ENCODE assay signal across 2 cellular contexts in the genomic region with DNA sequence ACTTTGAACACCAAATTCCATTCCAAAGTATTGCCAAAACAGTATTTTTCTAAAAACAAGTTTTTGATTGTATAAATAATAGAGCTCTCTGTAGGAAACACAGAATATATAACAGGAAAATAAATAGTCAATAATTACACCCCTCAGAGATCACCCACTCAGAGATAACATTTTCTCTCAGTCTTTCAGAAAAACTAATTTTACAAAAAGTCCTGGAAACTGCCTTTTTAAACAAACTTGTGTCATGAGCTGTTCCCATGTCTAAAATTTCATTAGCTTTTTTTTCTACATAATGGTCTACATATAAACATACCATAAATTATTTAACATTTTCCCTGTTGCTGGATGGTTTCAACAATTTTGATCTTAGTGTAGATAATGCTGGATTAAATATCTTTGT.
TF ChIP-seq lines count a peak whose summit lies in the region.

No MANE protein-coding gene starts in this region.

TF ChIP-seq in SK-N-SH, 30 proteins besides CTCF, POLR2A, EP300 and RAD21 (continued from another document):
- TF ChIP-seq, protein P1, sequence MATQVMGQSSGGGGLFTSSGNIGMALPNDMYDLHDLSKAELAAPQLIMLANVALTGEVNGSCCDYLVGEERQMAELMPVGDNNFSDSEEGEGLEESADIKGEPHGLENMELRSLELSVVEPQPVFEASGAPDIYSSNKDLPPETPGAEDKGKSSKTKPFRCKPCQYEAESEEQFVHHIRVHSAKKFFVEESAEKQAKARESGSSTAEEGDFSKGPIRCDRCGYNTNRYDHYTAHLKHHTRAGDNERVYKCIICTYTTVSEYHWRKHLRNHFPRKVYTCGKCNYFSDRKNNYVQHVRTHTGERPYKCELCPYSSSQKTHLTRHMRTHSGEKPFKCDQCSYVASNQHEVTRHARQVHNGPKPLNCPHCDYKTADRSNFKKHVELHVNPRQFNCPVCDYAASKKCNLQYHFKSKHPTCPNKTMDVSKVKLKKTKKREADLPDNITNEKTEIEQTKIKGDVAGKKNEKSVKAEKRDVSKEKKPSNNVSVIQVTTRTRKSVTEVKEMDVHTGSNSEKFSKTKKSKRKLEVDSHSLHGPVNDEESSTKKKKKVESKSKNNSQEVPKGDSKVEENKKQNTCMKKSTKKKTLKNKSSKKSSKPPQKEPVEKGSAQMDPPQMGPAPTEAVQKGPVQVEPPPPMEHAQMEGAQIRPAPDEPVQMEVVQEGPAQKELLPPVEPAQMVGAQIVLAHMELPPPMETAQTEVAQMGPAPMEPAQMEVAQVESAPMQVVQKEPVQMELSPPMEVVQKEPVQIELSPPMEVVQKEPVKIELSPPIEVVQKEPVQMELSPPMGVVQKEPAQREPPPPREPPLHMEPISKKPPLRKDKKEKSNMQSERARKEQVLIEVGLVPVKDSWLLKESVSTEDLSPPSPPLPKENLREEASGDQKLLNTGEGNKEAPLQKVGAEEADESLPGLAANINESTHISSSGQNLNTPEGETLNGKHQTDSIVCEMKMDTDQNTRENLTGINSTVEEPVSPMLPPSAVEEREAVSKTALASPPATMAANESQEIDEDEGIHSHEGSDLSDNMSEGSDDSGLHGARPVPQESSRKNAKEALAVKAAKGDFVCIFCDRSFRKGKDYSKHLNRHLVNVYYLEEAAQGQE (IDR thresholded peaks at IDR 0.05; ENCODE audit: low read depth, low read length), result no peak
- TF ChIP-seq RXRA (IDR thresholded peaks at IDR 0.05; ENCODE audit: borderline replicate concordance, low read depth) (no peak), TAF1 (IDR thresholded peaks at IDR 0.05; ENCODE audit: borderline replicate concordance, low read depth, low read length) (no peak), POLR2AphosphoS5 (IDR thresholded peaks at IDR 0.05; ENCODE audit: low read depth, low read length) (no peak), SIN3A (IDR thresholded peaks at IDR 0.05; ENCODE audit: borderline replicate concordance, low read depth, low read length) (no peak), MXI1 (IDR thresholded peaks at IDR 0.05; ENCODE audit: low read depth, low read length) (no peak), FOXJ3 (CRISPR knock-in tag; IDR thresholded peaks at IDR 0.05) (no peak), NRF1 (IDR thresholded peaks at IDR 0.05; ENCODE audit: low read depth, low read length) (no peak), SMC3 (IDR thresholded peaks at IDR 0.05; ENCODE audit: low read depth, low read length) (no peak), FOSL2 (IDR thresholded peaks at IDR 0.05; ENCODE audit: borderline replicate concordance, low read depth) (no peak), RFX5 (IDR thresholded peaks at IDR 0.05; ENCODE audit: low read length) (no peak), NFIC (IDR thresholded peaks at IDR 0.05; ENCODE audit: borderline replicate concordance) (no peak), GABPA (IDR thresholded peaks at IDR 0.05; ENCODE audit: low read depth) (no peak), TEAD4 (IDR thresholded peaks at IDR 0.05; ENCODE audit: borderline replicate concordance, insufficient read depth) (no peak)
- TF ChIP-seq, protein P2, sequence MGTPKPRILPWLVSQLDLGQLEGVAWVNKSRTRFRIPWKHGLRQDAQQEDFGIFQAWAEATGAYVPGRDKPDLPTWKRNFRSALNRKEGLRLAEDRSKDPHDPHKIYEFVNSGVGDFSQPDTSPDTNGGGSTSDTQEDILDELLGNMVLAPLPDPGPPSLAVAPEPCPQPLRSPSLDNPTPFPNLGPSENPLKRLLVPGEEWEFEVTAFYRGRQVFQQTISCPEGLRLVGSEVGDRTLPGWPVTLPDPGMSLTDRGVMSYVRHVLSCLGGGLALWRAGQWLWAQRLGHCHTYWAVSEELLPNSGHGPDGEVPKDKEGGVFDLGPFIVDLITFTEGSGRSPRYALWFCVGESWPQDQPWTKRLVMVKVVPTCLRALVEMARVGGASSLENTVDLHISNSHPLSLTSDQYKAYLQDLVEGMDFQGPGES (IDR thresholded peaks at IDR 0.05; ENCODE audit: low read depth, low read length), result no peak
- TF ChIP-seq, protein P3, sequence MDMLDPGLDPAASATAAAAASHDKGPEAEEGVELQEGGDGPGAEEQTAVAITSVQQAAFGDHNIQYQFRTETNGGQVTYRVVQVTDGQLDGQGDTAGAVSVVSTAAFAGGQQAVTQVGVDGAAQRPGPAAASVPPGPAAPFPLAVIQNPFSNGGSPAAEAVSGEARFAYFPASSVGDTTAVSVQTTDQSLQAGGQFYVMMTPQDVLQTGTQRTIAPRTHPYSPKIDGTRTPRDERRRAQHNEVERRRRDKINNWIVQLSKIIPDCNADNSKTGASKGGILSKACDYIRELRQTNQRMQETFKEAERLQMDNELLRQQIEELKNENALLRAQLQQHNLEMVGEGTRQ (IDR thresholded peaks at IDR 0.05; ENCODE audit: borderline replicate concordance, low read depth, low read length), result no peak
- TF ChIP-seq, protein P4, sequence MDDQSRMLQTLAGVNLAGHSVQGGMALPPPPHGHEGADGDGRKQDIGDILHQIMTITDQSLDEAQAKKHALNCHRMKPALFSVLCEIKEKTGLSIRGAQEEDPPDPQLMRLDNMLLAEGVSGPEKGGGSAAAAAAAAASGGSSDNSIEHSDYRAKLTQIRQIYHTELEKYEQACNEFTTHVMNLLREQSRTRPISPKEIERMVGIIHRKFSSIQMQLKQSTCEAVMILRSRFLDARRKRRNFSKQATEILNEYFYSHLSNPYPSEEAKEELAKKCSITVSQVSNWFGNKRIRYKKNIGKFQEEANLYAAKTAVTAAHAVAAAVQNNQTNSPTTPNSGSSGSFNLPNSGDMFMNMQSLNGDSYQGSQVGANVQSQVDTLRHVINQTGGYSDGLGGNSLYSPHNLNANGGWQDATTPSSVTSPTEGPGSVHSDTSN (IDR thresholded peaks at IDR 0.05), result no peak

TF ChIP-seq in SK-N-SH treated with all-trans-retinoic acid at 6 μM for 48 hours, 23 proteins besides CTCF, POLR2A, EP300 and RAD21 (continued from another document):
- TF ChIP-seq, protein P5, sequence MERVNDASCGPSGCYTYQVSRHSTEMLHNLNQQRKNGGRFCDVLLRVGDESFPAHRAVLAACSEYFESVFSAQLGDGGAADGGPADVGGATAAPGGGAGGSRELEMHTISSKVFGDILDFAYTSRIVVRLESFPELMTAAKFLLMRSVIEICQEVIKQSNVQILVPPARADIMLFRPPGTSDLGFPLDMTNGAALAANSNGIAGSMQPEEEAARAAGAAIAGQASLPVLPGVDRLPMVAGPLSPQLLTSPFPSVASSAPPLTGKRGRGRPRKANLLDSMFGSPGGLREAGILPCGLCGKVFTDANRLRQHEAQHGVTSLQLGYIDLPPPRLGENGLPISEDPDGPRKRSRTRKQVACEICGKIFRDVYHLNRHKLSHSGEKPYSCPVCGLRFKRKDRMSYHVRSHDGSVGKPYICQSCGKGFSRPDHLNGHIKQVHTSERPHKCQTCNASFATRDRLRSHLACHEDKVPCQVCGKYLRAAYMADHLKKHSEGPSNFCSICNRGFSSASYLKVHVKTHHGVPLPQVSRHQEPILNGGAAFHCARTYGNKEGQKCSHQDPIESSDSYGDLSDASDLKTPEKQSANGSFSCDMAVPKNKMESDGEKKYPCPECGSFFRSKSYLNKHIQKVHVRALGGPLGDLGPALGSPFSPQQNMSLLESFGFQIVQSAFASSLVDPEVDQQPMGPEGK (CRISPR knock-in tag; IDR thresholded peaks at IDR 0.05; ENCODE audit: borderline replicate concordance), result no peak
- TF ChIP-seq ZC3H10 (CRISPR knock-in tag; IDR thresholded peaks at IDR 0.05) (no peak), PPARA (CRISPR knock-in tag; IDR thresholded peaks at IDR 0.05; ENCODE audit: borderline replicate concordance) (no peak), BACH2 (CRISPR knock-in tag; IDR thresholded peaks at IDR 0.05; ENCODE audit: borderline replicate concordance) (no peak), SNAI2 (CRISPR knock-in tag; IDR thresholded peaks at IDR 0.05) (no peak), TCF4 (CRISPR knock-in tag; IDR thresholded peaks at IDR 0.05; ENCODE audit: borderline replicate concordance) (no peak), ZNF565 (CRISPR knock-in tag; conservative IDR thresholded peaks at IDR 0.05; ENCODE audit: low read depth) (no peak), OSR1 (CRISPR knock-in tag; IDR thresholded peaks at IDR 0.05) (no peak), ZNF8 (CRISPR knock-in tag; IDR thresholded peaks at IDR 0.05) (no peak), ZFP30 (CRISPR knock-in tag; IDR thresholded peaks at IDR 0.05) (no peak), ZNF70 (CRISPR knock-in tag; IDR thresholded peaks at IDR 0.05) (no peak), ZFP3 (CRISPR knock-in tag; IDR thresholded peaks at IDR 0.05) (no peak), TOX (CRISPR knock-in tag; IDR thresholded peaks at IDR 0.05; ENCODE audit: borderline replicate concordance) (no peak)
- TF ChIP-seq, protein P6, sequence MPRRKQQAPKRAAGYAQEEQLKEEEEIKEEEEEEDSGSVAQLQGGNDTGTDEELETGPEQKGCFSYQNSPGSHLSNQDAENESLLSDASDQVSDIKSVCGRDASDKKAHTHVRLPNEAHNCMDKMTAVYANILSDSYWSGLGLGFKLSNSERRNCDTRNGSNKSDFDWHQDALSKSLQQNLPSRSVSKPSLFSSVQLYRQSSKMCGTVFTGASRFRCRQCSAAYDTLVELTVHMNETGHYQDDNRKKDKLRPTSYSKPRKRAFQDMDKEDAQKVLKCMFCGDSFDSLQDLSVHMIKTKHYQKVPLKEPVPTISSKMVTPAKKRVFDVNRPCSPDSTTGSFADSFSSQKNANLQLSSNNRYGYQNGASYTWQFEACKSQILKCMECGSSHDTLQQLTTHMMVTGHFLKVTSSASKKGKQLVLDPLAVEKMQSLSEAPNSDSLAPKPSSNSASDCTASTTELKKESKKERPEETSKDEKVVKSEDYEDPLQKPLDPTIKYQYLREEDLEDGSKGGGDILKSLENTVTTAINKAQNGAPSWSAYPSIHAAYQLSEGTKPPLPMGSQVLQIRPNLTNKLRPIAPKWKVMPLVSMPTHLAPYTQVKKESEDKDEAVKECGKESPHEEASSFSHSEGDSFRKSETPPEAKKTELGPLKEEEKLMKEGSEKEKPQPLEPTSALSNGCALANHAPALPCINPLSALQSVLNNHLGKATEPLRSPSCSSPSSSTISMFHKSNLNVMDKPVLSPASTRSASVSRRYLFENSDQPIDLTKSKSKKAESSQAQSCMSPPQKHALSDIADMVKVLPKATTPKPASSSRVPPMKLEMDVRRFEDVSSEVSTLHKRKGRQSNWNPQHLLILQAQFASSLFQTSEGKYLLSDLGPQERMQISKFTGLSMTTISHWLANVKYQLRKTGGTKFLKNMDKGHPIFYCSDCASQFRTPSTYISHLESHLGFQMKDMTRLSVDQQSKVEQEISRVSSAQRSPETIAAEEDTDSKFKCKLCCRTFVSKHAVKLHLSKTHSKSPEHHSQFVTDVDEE (CRISPR knock-in tag; IDR thresholded peaks at IDR 0.05), result no peak
- TF ChIP-seq, protein P7, sequence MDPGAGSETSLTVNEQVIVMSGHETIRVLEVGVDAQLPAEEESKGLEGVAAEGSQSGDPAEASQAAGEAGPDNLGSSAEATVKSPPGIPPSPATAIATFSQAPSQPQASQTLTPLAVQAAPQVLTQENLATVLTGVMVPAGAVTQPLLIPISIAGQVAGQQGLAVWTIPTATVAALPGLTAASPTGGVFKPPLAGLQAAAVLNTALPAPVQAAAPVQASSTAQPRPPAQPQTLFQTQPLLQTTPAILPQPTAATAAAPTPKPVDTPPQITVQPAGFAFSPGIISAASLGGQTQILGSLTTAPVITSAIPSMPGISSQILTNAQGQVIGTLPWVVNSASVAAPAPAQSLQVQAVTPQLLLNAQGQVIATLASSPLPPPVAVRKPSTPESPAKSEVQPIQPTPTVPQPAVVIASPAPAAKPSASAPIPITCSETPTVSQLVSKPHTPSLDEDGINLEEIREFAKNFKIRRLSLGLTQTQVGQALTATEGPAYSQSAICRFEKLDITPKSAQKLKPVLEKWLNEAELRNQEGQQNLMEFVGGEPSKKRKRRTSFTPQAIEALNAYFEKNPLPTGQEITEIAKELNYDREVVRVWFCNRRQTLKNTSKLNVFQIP (CRISPR knock-in tag; IDR thresholded peaks at IDR 0.05; ENCODE audit: borderline replicate concordance, low read depth), result no peak
